Comparison of ENCODE assay signal across 18 cellular contexts in genomic region chr2:42457011-42457410, GRCh38. TPM values are rescaled to one million over a fixed set of nuclear protein-coding genes. Genes with fewer than 3 reads are reported as not detected.
DNase-seq lines count a peak whose midpoint lies in the region; ATAC-seq and TF ChIP-seq lines count a peak whose summit lies in the region.
"Had no signal": no experiment of that assay in that cellular context is flagged by ENCODE, and none has a peak within 500 bp of the region (broad histone marks: within the 10 kb centered on the region; RNA-seq: fewer than 3 reads in every experiment).

No MANE protein-coding gene starts in this region.

- no CpG with 5 or more reads among the region's 6 CpGs for WGBS in iPS DF 6.9 (ENCODE audit: insufficient coverage, insufficient read length)

- CTCF ChIA-PET in AG04450 (lab: Charles Lee) = no interaction called here

- in situ Hi-C loops in HAP-1 (cut with MboI; ENCODE audit: low sequenced_read_pairs) = no loop called here

- H3K4me1 ChIP-seq in HAP-1 = peaks cover 22% of the 10 kb centered on the region
- H3K4me1 ChIP-seq in iPS DF 6.9 (ENCODE audit: control insufficient read depth, insufficient read depth, low read length) = no peaks in the 10 kb centered on the region
- H3K4me1 ChIP-seq: Caco-2, parathyroid adenoma had no signal

- H3K4me3 ChIP-seq in AG04450 (ENCODE audit: low read depth, low read length) = no peak overlapping the region
- no peak overlapping the region for H3K4me3 ChIP-seq in HAP-1
- H3K4me3 ChIP-seq in iPS DF 6.9 (ENCODE audit: low read length) = no peak overlapping the region
- H3K4me3 ChIP-seq: smooth muscle cell had no signal

- H3K36me3 ChIP-seq in HAP-1 (replicated peaks) (no peaks in the 10 kb centered on the region), iPS DF 6.9 (ENCODE audit: control insufficient read depth, insufficient read depth, low read length) (no peaks in the 10 kb centered on the region)

- TF ChIP-seq CTCF in AG04450 (IDR thresholded peaks at IDR 0.05; ENCODE audit: low read depth, low read length) (0 out of 2 replicates have a peak, but pooled peaks have one; percentile 13), VCaP (conservative IDR thresholded peaks at IDR 0.05) (0 out of 2 replicates have a peak, but pooled peaks have one; percentile 21)

- no peak for ATAC-seq in HG03135 (IDR thresholded peaks at IDR 0.05; ENCODE audit: unreplicated experiment)
- ATAC-seq: activated CD4-positive, CD25-positive, alpha-beta regulatory T cell treated with anti-CD3 and anti-CD28 coated beads, Interleukin-2, amount 50 U/mL, for 24 hours; stimulated activated memory B cell treated with anti-CD40 and anti-IgM and Interleukin-4, amounts not matched to agents 10 μg/mL and 1 μg/mL and 100 μg/mL, for 72 hours had no signal

- H3K27me3 ChIP-seq in AG04450 (ENCODE audit: control insufficient read depth, insufficient read depth, low read length) (peaks cover 12% of the 10 kb centered on the region), HAP-1 (ENCODE audit: low read depth) (no peaks in the 10 kb centered on the region), iPS DF 6.9 (ENCODE audit: control insufficient read depth, insufficient read depth, low read length) (no peaks in the 10 kb centered on the region)

- H3K9me3 ChIP-seq in AG04450 (ENCODE audit: control insufficient read depth, insufficient read depth, low read length) (no peaks in the 10 kb centered on the region), HAP-1 (no peaks in the 10 kb centered on the region), iPS DF 6.9 (ENCODE audit: control insufficient read depth, insufficient read depth, low read length) (no peaks in the 10 kb centered on the region)
- H3K9me3 ChIP-seq: Caco-2 had no signal

- H3K27ac ChIP-seq in AG04450 (ENCODE audit: low read depth, low read length) (no peak overlapping the region), VCaP (no peak overlapping the region), iPS DF 6.9 (ENCODE audit: low read length) (no peak overlapping the region)
- H3K27ac ChIP-seq: parathyroid adenoma had no signal

- POLR2A ChIA-PET in AG04450 (lab: Yijun Ruan, JAX) = no interaction called here

- DNase-seq in AG04450 (ENCODE audit: low read depth, low spot score) (no peak), HAP-1 (ENCODE audit: low spot score in 2 of 2) (peak; percentile 40 to 56), iPS DF 6.9 (ENCODE audit: low read depth, low spot score) (peak; percentile 22), T-helper 9 cell (no peak), NCI-H1436 (lab: John Stamatoyannopoulos, UW) (no peak), amygdala (lab: John Stamatoyannopoulos, UW) (no peak)
- DNase-seq: activated gamma-delta T cell, Caco-2, dermis blood vessel endothelial cell, left colon, NCI-H2081 treated with DMSO at 0.1 percent for 48 hours, RPMI8226 had no signal

RNA-seq across cellular contexts. Expression of gene KCNG3, which starts 36.8 kb away (rescaled TPM):
- not detected in 2 replicates for polyA plus RNA-seq in AG04450 (2011; rRNA removed)
- polyA minus RNA-seq in AG04450 (2011; rRNA and poly(A)+ RNA removed) = not detected in 2 replicates
- polyA plus RNA-seq: smooth muscle cell had no signal

Comparison
In these comparisons a context has a peak if more than half of its experiments do, and no peak if none do; other contexts are left out.
1. DNase-seq: peak in HAP-1 (2 of 2) and iPS DF 6.9 (single experiment); none in AG04450 (single experiment), T-helper 9 cell (single experiment), NCI-H1436 (single experiment) and amygdala (0 of 56).